In the genomic region with DNA sequence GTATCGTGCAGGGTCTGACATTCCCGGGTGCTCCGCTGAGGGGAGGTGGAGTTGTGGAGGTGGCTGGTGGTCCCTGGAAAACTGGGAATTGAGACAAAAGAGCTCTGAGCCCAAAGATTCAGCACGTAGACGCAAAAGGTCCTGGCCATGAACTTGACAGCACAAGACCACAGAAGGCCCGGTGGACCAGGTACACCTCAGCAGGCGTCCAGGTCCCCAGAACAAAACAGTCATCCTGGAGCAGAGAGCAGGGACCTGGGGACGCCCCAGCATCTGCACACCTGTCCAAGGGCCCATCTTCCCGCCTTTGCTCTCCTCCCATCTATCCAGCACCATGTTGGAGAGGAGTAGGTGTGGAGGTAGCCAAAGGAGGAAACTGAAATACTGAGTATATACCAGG, we compare ENCODE assay signal across 24 cellular contexts. TPM values are rescaled to one million over a fixed set of nuclear protein-coding genes. Genes with fewer than 3 reads are reported as not detected.
DNase-seq lines count a peak whose midpoint lies in the region; ATAC-seq, FAIRE-seq and TF ChIP-seq lines count a peak whose summit lies in the region.
"Had no signal": no experiment of that assay in that cellular context is flagged by ENCODE, and none has a peak within 500 bp of the region (broad histone marks: within the 10 kb centered on the region; RNA-seq: fewer than 3 reads in every experiment).

No MANE protein-coding gene starts in this region.

- peak overlapping the region; percentile 77 to 79 for H3K27ac ChIP-seq in breast epithelium
- peak overlapping the region; percentile 99 for H3K27ac ChIP-seq in RWPE2 (ENCODE audit: poor library complexity, severe bottlenecking)
- H3K27ac ChIP-seq in mesenchymal stem cell (ENCODE audit: low read length, poor library complexity, severe bottlenecking) = no peak overlapping the region
- H3K27ac ChIP-seq in uterus = peak overlapping the region; percentile 91 to 94
- H3K27ac ChIP-seq in transverse colon = no peak overlapping the region

- peak overlapping the region; percentile 80 for H4K91ac ChIP-seq in mesenchymal stem cell (ENCODE audit: low read length)

- H2BK15ac ChIP-seq in mesenchymal stem cell (ENCODE audit: low read depth, poor library complexity, severe bottlenecking) = no peak overlapping the region

- WGBS in mesenchymal stem cell = 97% methylated on average over 8 of the region's 9 CpGs
- WGBS in transverse colon (ENCODE audit: low coverage in 1 of 2), 2 donors = 95 to 100% methylated on average over 3 to 9 of the region's 9 CpGs

- no peaks in the 10 kb centered on the region for H3K36me3 ChIP-seq in breast epithelium
- H3K36me3 ChIP-seq in RWPE2 (ENCODE audit: low read depth) = no peaks in the 10 kb centered on the region
- no peaks in the 10 kb centered on the region for H3K36me3 ChIP-seq in mesenchymal stem cell (ENCODE audit: control insufficient read depth in 1 of 2, insufficient read depth in 2 of 2, low read depth in 1 of 2, low read length in 2 of 2)
- no peaks in the 10 kb centered on the region for H3K36me3 ChIP-seq in uterus
- H3K36me3 ChIP-seq in transverse colon = no peaks in the 10 kb centered on the region
- H3K36me3 ChIP-seq: esophagus squamous epithelium had no signal

- H3K14ac ChIP-seq in mesenchymal stem cell (ENCODE audit: low read length in 2 of 2) = no peak overlapping the region

- TF ChIP-seq CTCF in breast epithelium (IDR thresholded peaks at IDR 0.05) = no peak
- no peak for TF ChIP-seq CTCF in MCF 10A (IDR thresholded peaks at IDR 0.05; ENCODE audit: unreplicated experiment)
- TF ChIP-seq CTCF in RWPE2 (IDR thresholded peaks at IDR 0.05; ENCODE audit: poor library complexity, severe bottlenecking) = no peak
- no peak for TF ChIP-seq CTCF in uterus (IDR thresholded peaks at IDR 0.05)
- TF ChIP-seq CTCF in transverse colon (IDR thresholded peaks at IDR 0.05) = no peak

- H2AFZ ChIP-seq in mesenchymal stem cell (ENCODE audit: low read depth, low read length) = no peak overlapping the region

- BruUV-seq in MCF 10A (replicated peaks; lab: Mats Ljungman, UMichigan) = no TSS peak

- no peak overlapping the region for H3K4me2 ChIP-seq in mesenchymal stem cell (ENCODE audit: low read length, poor library complexity, severe bottlenecking)

- TF ChIP-seq POLR2A in breast epithelium (IDR thresholded peaks at IDR 0.05) (no peak), uterus (IDR thresholded peaks at IDR 0.05) (no peak), transverse colon (IDR thresholded peaks at IDR 0.05) (no peak)

- intact Hi-C loops in breast epithelium (cut with DNase I; ENCODE audit: low total_unique reads) (no loop called here), MCF 10A (cut with micrococcal nuclease) (loop anchor here (5.0 kb wide), 1 partner anchor 131 kb away; no protein-coding TSS in a partner anchor), uterus (cut with DNase I; ENCODE audit: low total_unique reads) (loop anchor here (10.0 kb wide), 1 partner anchor 204 kb away; no protein-coding TSS in a partner anchor), transverse colon (cut with DNase I; ENCODE audit: low total_unique reads) (loop anchor here (10.0 kb wide), 1 partner anchor 204 kb away; no protein-coding TSS in a partner anchor)

- peaks cover 4 to 5% of the 10 kb centered on the region in 2 donors for H3K4me1 ChIP-seq in breast epithelium
- peaks cover 17% of the 10 kb centered on the region for H3K4me1 ChIP-seq in RWPE2 (ENCODE audit: insufficient read depth, poor library complexity, severe bottlenecking)
- H3K4me1 ChIP-seq in mesenchymal stem cell (ENCODE audit: control insufficient read depth, insufficient read depth, low read depth, low read length) = peaks cover 13% of the 10 kb centered on the region
- no peaks in the 10 kb centered on the region for H3K4me1 ChIP-seq in uterus
- H3K4me1 ChIP-seq in transverse colon = peaks cover 0 to 6% (median 4%) of the 10 kb centered on the region in 4 donors

- POLR2A ChIA-PET in MCF 10A (lab: Yijun Ruan, JAX) = interaction anchor here (0.8 to 0.9 kb wide), 2 partner anchors 8 to 18 kb away, joined by 3 to 4 read pairs; a partner anchor contains a TSS

- no peak overlapping the region for H2BK5ac ChIP-seq in mesenchymal stem cell (ENCODE audit: low read depth, low read length, poor library complexity, severe bottlenecking)

- H3K4ac ChIP-seq in mesenchymal stem cell (ENCODE audit: low read depth in 1 of 2, low read length in 2 of 2) = peak overlapping the region; percentile 11 to 14

- FAIRE-seq in urothelium cell line (lab: Jason Lieb, UNC) = no peak

- H2BK12ac ChIP-seq in mesenchymal stem cell (ENCODE audit: low read length in 2 of 2) = peak overlapping the region; percentile 46 to 88

- peak overlapping the region; percentile 29 to 44 for H3K18ac ChIP-seq in mesenchymal stem cell (ENCODE audit: low read depth in 1 of 2, low read length in 2 of 2)

- no peak overlapping the region for H3K27ac Mint-ChIP-seq in MCF 10A (ENCODE audit: low read depth, unreplicated experiment)
- H3K27ac Mint-ChIP-seq: endodermal cell had no signal

- H3K23ac ChIP-seq in mesenchymal stem cell (ENCODE audit: low read length in 2 of 2) = no peak overlapping the region

- no peaks in the 10 kb centered on the region for H3K9me3 Mint-ChIP-seq in MCF 10A (ENCODE audit: unreplicated experiment)
- H3K9me3 Mint-ChIP-seq: endodermal cell had no signal

- H3K9ac ChIP-seq in mesenchymal stem cell (ENCODE audit: low read length) = no peak overlapping the region

- H3K4me1 Mint-ChIP-seq in MCF 10A (ENCODE audit: insufficient read depth, unreplicated experiment) = peaks cover 38% of the 10 kb centered on the region

- peak overlapping the region; percentile 79 for H4K8ac ChIP-seq in mesenchymal stem cell (ENCODE audit: low read length)

- DNase-seq in breast epithelium (ENCODE audit: low spot score in 2 of 2) = peak in 1 of 2 donors; percentile 36
- no peak for DNase-seq in MCF 10A (ENCODE audit: unreplicated experiment)
- DNase-seq in RWPE2 (ENCODE audit: low spot score) = no peak
- DNase-seq in mesenchymal stem cell = no peak
- no peak for DNase-seq in uterus
- no peak for DNase-seq in kidney glomerular epithelial cell (lab: John Stamatoyannopoulos, UW)
- DNase-seq in urothelium cell line (ENCODE audit: low spot score) = no peak
- DNase-seq in transverse colon = no peak
- DNase-seq: activated CD4-positive, CD25-positive, alpha-beta regulatory T cell; activated gamma-delta T cell treated with Interleukin-2 at 50 U/mL for 16 hours; activated T-cell treated with anti-CD3 and anti-CD28 coated beads for 4 hours; cortex of kidney; DMS79; esophagus squamous epithelium; NCI-H1048; NCI-H187 treated with DMSO at 0.1 percent for 48 hours had no signal

- H3K27me3 Mint-ChIP-seq in MCF 10A (ENCODE audit: insufficient read depth, unreplicated experiment) = no peaks in the 10 kb centered on the region

- H2AK5ac ChIP-seq in mesenchymal stem cell (ENCODE audit: low read length, severe bottlenecking) = no peak overlapping the region

- in situ Hi-C loops in transverse colon (cut with MboI; ENCODE audit: low pct_ligation_motif_present in 1 of 4, low pct_unique_long_range_greater_than_20kb in 1 of 4, low sequenced_read_pairs in 3 of 4) = loop anchor here in 2 of 4 donors (10.0 to 25.0 kb wide), 3 partner anchors 281 to 481 kb away; no protein-coding TSS in a partner anchor

- no peaks in the 10 kb centered on the region for H3K36me3 Mint-ChIP-seq in MCF 10A (ENCODE audit: insufficient read depth, unreplicated experiment)

- H2BK120ac ChIP-seq in mesenchymal stem cell (ENCODE audit: low read depth, low read length) = no peak overlapping the region

- TF ChIP-seq EP300 in transverse colon (IDR thresholded peaks at IDR 0.05; ENCODE audit: low read depth) = no peak

- no peak for ATAC-seq in RWPE2 (ENCODE audit: low read depth)
- ATAC-seq: right cardiac atrium, Right ventricle myocardium inferior had no signal

- no peaks in the 10 kb centered on the region for H3K27me3 ChIP-seq in breast epithelium
- no peaks in the 10 kb centered on the region for H3K27me3 ChIP-seq in RWPE2 (ENCODE audit: insufficient read depth, poor library complexity, severe bottlenecking)
- H3K27me3 ChIP-seq in mesenchymal stem cell (ENCODE audit: control insufficient read depth in 1 of 2, insufficient read depth in 1 of 2, low read length in 2 of 2) = no peaks in the 10 kb centered on the region
- no peaks in the 10 kb centered on the region for H3K27me3 ChIP-seq in uterus
- no peaks in the 10 kb centered on the region for H3K27me3 ChIP-seq in transverse colon
- H3K27me3 ChIP-seq: esophagus squamous epithelium had no signal

- H3K9me3 ChIP-seq in breast epithelium (no peaks in the 10 kb centered on the region), RWPE2 (ENCODE audit: severe bottlenecking) (no peaks in the 10 kb centered on the region), mesenchymal stem cell (ENCODE audit: control insufficient read depth, low read length) (no peaks in the 10 kb centered on the region), uterus (no peaks in the 10 kb centered on the region), transverse colon (no peaks in the 10 kb centered on the region)
- H3K9me3 ChIP-seq: esophagus squamous epithelium had no signal

- CTCF ChIA-PET in MCF 10A (lab: Yijun Ruan, JAX) = interaction anchor here (0.6 to 2.7 kb wide), 12 partner anchors 9 to 494 kb away, joined by 3 to 9 read pairs (median 3); a partner anchor contains a TSS

- no peaks in the 10 kb centered on the region for H3K79me1 ChIP-seq in mesenchymal stem cell (replicated peaks; ENCODE audit: low read length, poor library complexity, severe bottlenecking)

- no peak overlapping the region for H3K4me3 Mint-ChIP-seq in MCF 10A (ENCODE audit: unreplicated experiment)
- H3K4me3 Mint-ChIP-seq: endodermal cell had no signal

- H3K4me3 ChIP-seq in breast epithelium = no peak overlapping the region
- H3K4me3 ChIP-seq in RWPE2 (ENCODE audit: severe bottlenecking) = no peak overlapping the region
- no peak overlapping the region for H3K4me3 ChIP-seq in mesenchymal stem cell (ENCODE audit: insufficient read depth in 1 of 2, low read depth in 1 of 2, low read length in 2 of 2)
- H3K4me3 ChIP-seq in uterus = no peak overlapping the region
- no peak overlapping the region for H3K4me3 ChIP-seq in transverse colon
- H3K4me3 ChIP-seq: esophagus squamous epithelium had no signal

RNA-seq across cellular contexts. Expression of a gene that starts 13.8 kb away (rescaled TPM):
- 10 to 100 TPM in 1 of 3 donors, 1 to 10 TPM in 1, under 1 TPM in 1; 0.48 to 13.1 (median 10.0) TPM for total RNA-seq in breast epithelium
- total RNA-seq in MCF 10A (2022) = not detected in 2 replicates
- not detected for polyA plus RNA-seq in mesenchymal stem cell (2013, experiment 1 of 2)
- polyA plus RNA-seq in mesenchymal stem cell (2013, experiment 2 of 2) = not detected
- 1 to 10 TPM in 2 of 4 donors, not detected in 2; 1.8 to 2.5 TPM for total RNA-seq in uterus
- 10 to 100 TPM in 2 of 4 donors, 1 to 10 TPM in 1, not detected in 1; 9.0 to 37.0 (median 15.7) TPM for total RNA-seq in transverse colon
- total RNA-seq: bronchial epithelial cell, HepG2, mononuclear cell had no signal
- polyA plus RNA-seq: BJ had no signal

RNA-seq across cellular contexts. Expression of a gene that starts 17.4 kb away (rescaled TPM):
- total RNA-seq in breast epithelium = 10 to 100 TPM; 21.2 to 59.7 (median 25.6) TPM
- total RNA-seq in MCF 10A (2022) = 7.2 and 9.6 TPM in 2 replicates
- polyA plus RNA-seq in mesenchymal stem cell (2013, experiment 1 of 2) = 17.2 TPM
- 17.2 TPM for polyA plus RNA-seq in mesenchymal stem cell (2013, experiment 2 of 2)
- 10 to 100 TPM in 2 of 4 donors, 1 to 10 TPM in 2; 5.3 to 19.8 (median 13.0) TPM for total RNA-seq in uterus
- 10 to 100 TPM in 3 of 4 donors, 1 to 10 TPM in 1; 4.6 to 39.7 (median 27.5) TPM for total RNA-seq in transverse colon
- total RNA-seq: endodermal cell had no signal
- polyA plus RNA-seq: neural cell had no signal

Comparison
In these comparisons a context has a peak if more than half of its experiments do, and no peak if none do; other contexts are left out.
1. H3K27ac ChIP-seq: peak in breast epithelium (2 of 2), RWPE2 (single experiment) and uterus (2 of 2); none in mesenchymal stem cell (single experiment) and transverse colon (0 of 4).